14 cellular contexts compared by ENCODE assay signal in genomic region chr2:38655441-38655840, GRCh38.
"Had no signal": no experiment of that assay in that cellular context is flagged by ENCODE, and none has a peak within 500 bp of the region (broad histone marks: within the 10 kb centered on the region; RNA-seq: fewer than 3 reads in every experiment).

No MANE protein-coding gene starts in this region.

- DNase-seq: activated CD4-positive, CD25-positive, alpha-beta regulatory T cell; activated CD8-positive, alpha-beta memory T cell treated with anti-CD3 and anti-CD28 coated beads for 24 hours; activated naive CD4-positive, alpha-beta T cell; central memory CD4-positive, alpha-beta T cell; cortex of kidney; effector CD8-positive, alpha-beta T cell; gastrocnemius medialis; left ventricle myocardium superior; mesendoderm; pancreas; stimulated activated CD4-positive, alpha-beta T cell treated with anti-CD3 and anti-CD28 coated beads, Interleukin-4, amount 100 ng/mL, for 1 hour; T-cell; tibial artery; uterus had no signal

- H3K9me3 Mint-ChIP-seq: T-cell had no signal

- H3K4me3 Mint-ChIP-seq: T-cell had no signal

- ATAC-seq: gastrocnemius medialis, left ventricle myocardium superior, pancreas, T-cell had no signal

- H3K36me3 Mint-ChIP-seq: T-cell had no signal

- H3K27me3 Mint-ChIP-seq: T-cell had no signal
